16 cellular contexts compared by ENCODE assay signal in the genomic region with DNA sequence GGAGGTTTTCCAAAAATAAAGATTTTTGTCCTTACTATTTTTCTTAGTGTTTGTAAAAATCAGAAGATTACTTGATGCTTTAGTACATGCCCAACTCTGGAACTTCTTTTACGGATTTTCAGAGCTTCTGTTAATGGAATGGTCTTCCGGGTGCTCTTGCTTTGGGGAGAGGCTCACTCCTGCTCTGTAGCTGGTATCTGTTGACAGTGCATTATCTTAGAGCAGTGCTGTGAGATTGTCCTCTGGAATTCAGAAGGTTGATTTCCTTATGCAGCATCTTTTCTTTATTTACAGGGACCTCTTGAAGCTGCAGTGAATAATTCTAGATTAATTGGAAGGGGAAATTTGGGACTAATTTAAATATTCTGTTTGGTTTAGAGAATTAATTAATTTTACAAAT. TPM values are rescaled to one million over a fixed set of nuclear protein-coding genes. Genes with fewer than 3 reads are reported as not detected.
A peak's percentile ranks its signal among the peaks of the same experiment; 100 is the strongest.
DNase-seq lines count a peak whose midpoint lies in the region; ATAC-seq, FAIRE-seq and TF ChIP-seq lines count a peak whose summit lies in the region.
"Had no signal": no experiment of that assay in that cellular context is flagged by ENCODE, and none has a peak within 500 bp of the region (broad histone marks: within the 10 kb centered on the region; RNA-seq: fewer than 3 reads in every experiment).

No MANE protein-coding gene starts in this region.

- peak overlapping the region; percentile 99 for H3K27ac Mint-ChIP-seq in activated T-cell treated with anti-CD3 and anti-CD28 coated beads, Interleukin-2, amount 50 U/mL, for 24 hours

- peak overlapping the region; percentile 78 for H3K4me2 ChIP-seq in OCI-LY1 (ENCODE audit: low read length)

- H3K27me3 Mint-ChIP-seq in activated T-cell treated with anti-CD3 and anti-CD28 coated beads, Interleukin-2, amount 50 U/mL, for 24 hours: no peaks in the 10 kb centered on the region

- peaks cover 82% of the 10 kb centered on the region for H3K4me1 Mint-ChIP-seq in activated T-cell treated with anti-CD3 and anti-CD28 coated beads, Interleukin-2, amount 50 U/mL, for 24 hours (ENCODE audit: low read depth)

- no peaks in the 10 kb centered on the region for H3K9me2 ChIP-seq in OCI-LY1 (ENCODE audit: low read depth, low read length)

- H3K4me1 ChIP-seq in OCI-LY1 (ENCODE audit: insufficient read depth, low read length, severe bottlenecking) (peaks cover 70% of the 10 kb centered on the region), psoas muscle (peaks cover 72% of the 10 kb centered on the region)

- no peak overlapping the region for H2AFZ ChIP-seq in OCI-LY1 (ENCODE audit: low read length)

- H3K4me3 ChIP-seq in OCI-LY1 (ENCODE audit: low read depth, low read length, poor library complexity, severe bottlenecking): peak overlapping the region; percentile 78
- H3K4me3 ChIP-seq in dorsolateral prefrontal cortex: peak overlapping the region in 40 of 59 donors; percentile 2 to 99 (median 90)
- no peak overlapping the region for H3K4me3 ChIP-seq in psoas muscle
- H3K4me3 ChIP-seq: adrenal gland had no signal

- H3F3A ChIP-seq in OCI-LY1 (ENCODE audit: insufficient read depth, low read length): no peaks in the 10 kb centered on the region

- H3K27ac ChIP-seq in OCI-LY1 (ENCODE audit: low read depth, low read length, poor library complexity, severe bottlenecking) (peak overlapping the region; percentile 81), dorsolateral prefrontal cortex (peak overlapping the region in 40 of 59 donors; percentile 2 to 95 (median 38)), psoas muscle (peak overlapping the region; percentile 42)
- H3K27ac ChIP-seq: foreskin keratinocyte had no signal

- H3K27me3 ChIP-seq in OCI-LY1 (ENCODE audit: insufficient read depth, low read length) (no peaks in the 10 kb centered on the region), dorsolateral prefrontal cortex (no peaks in the 10 kb centered on the region), psoas muscle (ENCODE audit: insufficient read depth in 3 of 3, low read length in 2 of 3) (no peaks in the 10 kb centered on the region)
- H3K27me3 ChIP-seq: adrenal gland, foreskin keratinocyte had no signal

- H3K9me3 ChIP-seq in OCI-LY1 (ENCODE audit: low read length): no peaks in the 10 kb centered on the region
- no peaks in the 10 kb centered on the region for H3K9me3 ChIP-seq in psoas muscle
- H3K9me3 ChIP-seq: adrenal gland had no signal

- intact Hi-C loops in dorsolateral prefrontal cortex (cut with DNase I): loop anchor here in 1 of 2 donors (10.0 kb wide), 2 partner anchors 49 to 299 kb away; partner anchors contain the start of gene ZNF24
- intact Hi-C loops in psoas muscle (cut with DNase I): no loop called here

- peak overlapping the region; percentile 47 for H3K9ac ChIP-seq in OCI-LY1 (ENCODE audit: low read length)

- ATAC-seq in psoas muscle (no peak), GM19324 (IDR thresholded peaks at IDR 0.05; ENCODE audit: low FRiP score, unreplicated experiment) (no peak)
- ATAC-seq: foreskin keratinocyte had no signal

- H4K20me1 ChIP-seq in OCI-LY1 (ENCODE audit: insufficient read depth, low read length): no peaks in the 10 kb centered on the region

- FAIRE-seq in HTR-8/SVneo (lab: Jason Lieb, UNC): no peak
- FAIRE-seq: kidney had no signal

- H3K4me3 Mint-ChIP-seq in activated T-cell treated with anti-CD3 and anti-CD28 coated beads, Interleukin-2, amount 50 U/mL, for 24 hours: peak overlapping the region; percentile 96

- peaks cover 93% of the 10 kb centered on the region for H3K79me2 ChIP-seq in OCI-LY1 (ENCODE audit: insufficient read depth, low read length)

- TF ChIP-seq CTCF in OCI-LY1 (IDR thresholded peaks at IDR 0.05; ENCODE audit: low read length): no peak
- TF ChIP-seq CTCF in dorsolateral prefrontal cortex (IDR thresholded peaks at IDR 0.05 in 54 of 56, conservative IDR thresholded peaks at IDR 0.05 in 2 of 56; ENCODE audit: low read depth in 1 of 56, partially characterized antibody in 56 of 56): no peak
- no peak for TF ChIP-seq CTCF in psoas muscle (IDR thresholded peaks at IDR 0.05)

- H3K36me3 ChIP-seq in OCI-LY1 (ENCODE audit: insufficient read depth, low read length) (peaks cover 4% of the 10 kb centered on the region; the same call in 1 of the 2 replicates), psoas muscle (ENCODE audit: insufficient read depth in 1 of 2, low read depth in 1 of 2) (no peaks in the 10 kb centered on the region)
- H3K36me3 ChIP-seq: adrenal gland had no signal

- H3K36me3 Mint-ChIP-seq in activated T-cell treated with anti-CD3 and anti-CD28 coated beads, Interleukin-2, amount 50 U/mL, for 24 hours (ENCODE audit: low read depth): peaks cover 17% of the 10 kb centered on the region

- no peaks in the 10 kb centered on the region for H3K9me3 Mint-ChIP-seq in activated T-cell treated with anti-CD3 and anti-CD28 coated beads, Interleukin-2, amount 50 U/mL, for 24 hours
- H3K9me3 Mint-ChIP-seq: neural crest cell had no signal

- WGBS in psoas muscle, 3 donors: 44 to 66% (median 52%) methylated on average over 2 of the region's 2 CpGs

- DNase-seq in activated T-cell treated with anti-CD3 and anti-CD28 coated beads, Interleukin-2, amount 50 U/mL, for 24 hours: no peak
- DNase-seq in activated T-cell treated with anti-CD3 and anti-CD28 coated beads, Interleukin-2, amount 50 U/mL, for 48 hours: no peak
- DNase-seq in dorsolateral prefrontal cortex: no peak
- no peak for DNase-seq in psoas muscle
- no peak for DNase-seq in T-helper 9 cell
- no peak for DNase-seq in HTR-8/SVneo (ENCODE audit: insufficient read length, low spot score)
- DNase-seq: adrenal gland; foreskin keratinocyte; KBM-7; kidney; NCI-H1694 treated with DMSO at 0.1 percent for 48 hours; stimulated activated CD4-positive, alpha-beta T cell treated with anti-CD3 and anti-CD28 coated beads, Interleukin-15, amount 100 ng/mL, for 24 hours; stimulated activated CD8-positive, alpha-beta memory T cell treated with anti-CD3 and anti-CD28 coated beads, Interleukin-4, amount 100 ng/mL, for 48 hours had no signal

RNA-seq across cellular contexts. Expression of gene MAPRE2, which starts 4.6 kb away (rescaled TPM):
- total RNA-seq in dorsolateral prefrontal cortex (100 to 1,000 TPM; 105 to 278 (median 202) TPM), psoas muscle (10 to 100 TPM; 48.0 to 83.4 (median 72.5) TPM)
- polyA plus RNA-seq in psoas muscle: 10 to 100 TPM in 2 of 3 donors, 1 to 10 TPM in 1; 3.3 to 57.3 (median 13.7) TPM
